9 cellular contexts compared by ENCODE assay signal in the genomic region with DNA sequence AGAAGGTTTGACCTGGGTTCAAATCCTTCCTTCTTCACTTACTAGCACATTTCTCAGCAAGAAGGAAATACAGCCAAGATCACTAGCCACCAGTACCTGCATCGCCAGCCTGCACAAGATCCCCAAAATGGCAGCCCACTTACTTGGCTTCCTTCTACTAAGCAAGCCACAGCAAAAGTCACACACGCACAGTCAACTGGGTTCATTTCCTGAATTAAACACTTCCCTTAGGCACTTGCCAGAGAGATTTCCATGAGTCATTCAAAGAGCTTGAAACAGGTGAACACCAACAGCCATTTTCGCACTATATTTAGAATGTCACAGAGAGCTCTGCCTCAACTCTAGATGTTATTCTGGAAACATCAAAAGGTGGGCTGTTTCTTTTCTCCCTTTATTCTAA. TPM values are rescaled to one million over a fixed set of nuclear protein-coding genes. Genes with fewer than 3 reads are reported as not detected.
DNase-seq lines count a peak whose midpoint lies in the region; ATAC-seq and TF ChIP-seq lines count a peak whose summit lies in the region.
"Had no signal": no experiment of that assay in that cellular context is flagged by ENCODE, and none has a peak within 500 bp of the region (broad histone marks: within the 10 kb centered on the region; RNA-seq: fewer than 3 reads in every experiment).

No MANE protein-coding gene starts in this region.

- peaks cover 29 to 45% of the 10 kb centered on the region in 2 donors for H3K4me1 Mint-ChIP-seq in stimulated activated naive B cell treated with anti-CD40 and anti-IgM and Interleukin-4, amounts not matched to agents 10 μg/mL and 1 μg/mL and 100 μg/mL, for 72 hours
- peaks cover 22% of the 10 kb centered on the region for H3K4me1 Mint-ChIP-seq in activated T-helper 1 cell treated with anti-CD3 and anti-CD28 coated beads, Interleukin-12 subunit alpha, Interleukin-12 subunit beta, Interleukin-2, Interleukin-4 antibody, amounts not matched to agents 30 ng/mL and 10 ng/mL and 1 ng/mL, durations not matched to agents 14 hours and 24 hours and 36 hours (ENCODE audit: low read depth)

- no peak overlapping the region for H3K4me3 ChIP-seq in LNCaP clone FGC (ENCODE audit: low read depth, low read length)
- no peak overlapping the region for H3K4me3 ChIP-seq in brain microvascular endothelial cell (ENCODE audit: low read depth, low read length)

- TF ChIP-seq CTCF in LNCaP clone FGC (IDR thresholded peaks at IDR 0.05; ENCODE audit: control insufficient read depth, extremely low read depth, insufficient read depth) = no peak
- no peak for TF ChIP-seq CTCF in brain microvascular endothelial cell (IDR thresholded peaks at IDR 0.05; ENCODE audit: low read depth, low read length, missing control alignments)

- in situ Hi-C loops in brain microvascular endothelial cell (cut with HindIII; ENCODE audit: low pct_ligation_motif_present, low sequenced_read_pairs) = no loop called here

- peak overlapping the region; percentile 90 for H3K27ac Mint-ChIP-seq in stimulated activated naive B cell treated with anti-CD40 and anti-IgM and Interleukin-4, amounts not matched to agents 10 μg/mL and 1 μg/mL and 100 μg/mL, for 72 hours
- no peak overlapping the region for H3K27ac Mint-ChIP-seq in activated T-helper 1 cell treated with anti-CD3 and anti-CD28 coated beads, Interleukin-12 subunit alpha, Interleukin-12 subunit beta, Interleukin-2, Interleukin-4 antibody, amounts not matched to agents 30 ng/mL and 10 ng/mL and 1 ng/mL, durations not matched to agents 14 hours and 24 hours and 36 hours

- H3K36me3 ChIP-seq in brain microvascular endothelial cell (replicated peaks) = no peaks in the 10 kb centered on the region

- peak; percentile 72 to 74 for ATAC-seq in stimulated activated naive B cell treated with anti-CD40 and anti-IgM and Interleukin-4, amounts not matched to agents 10 μg/mL and 1 μg/mL and 100 μg/mL, for 72 hours (replicated peaks)
- no peak for ATAC-seq in HG02623 (IDR thresholded peaks at IDR 0.05; ENCODE audit: unreplicated experiment)

- DNase-seq in SIG-M5 treated with dmso at 0.1 percent for 504 hours (lab: John Stamatoyannopoulos, UW; ENCODE audit: unreplicated experiment) = peak; percentile 38
- no peak for DNase-seq in SIG-M5 (lab: John Stamatoyannopoulos, UW)
- DNase-seq in LNCaP clone FGC (ENCODE audit: low read depth) = peak; percentile 17
- DNase-seq in stimulated activated naive B cell treated with anti-CD40 and anti-IgM and Interleukin-4, amounts not matched to agents 10 μg/mL and 1 μg/mL and 100 μg/mL, for 72 hours = peak; percentile 30
- no peak for DNase-seq in brain microvascular endothelial cell
- no peak for DNase-seq in activated T-helper 1 cell treated with anti-CD3 and anti-CD28 coated beads, Interleukin-12 subunit alpha, Interleukin-12 subunit beta, Interleukin-2, Interleukin-4 antibody, amounts not matched to agents 30 ng/mL and 10 ng/mL and 1 ng/mL, durations not matched to agents 14 hours and 24 hours and 36 hours (ENCODE audit: low spot score)
- DNase-seq: activated effector memory CD4-positive, alpha-beta T cell treated with Interleukin-2 at 50 U/mL for 16 hours had no signal

- peak overlapping the region; percentile 54 to 64 for H3K4me3 Mint-ChIP-seq in stimulated activated naive B cell treated with anti-CD40 and anti-IgM and Interleukin-4, amounts not matched to agents 10 μg/mL and 1 μg/mL and 100 μg/mL, for 72 hours
- no peak overlapping the region for H3K4me3 Mint-ChIP-seq in activated T-helper 1 cell treated with anti-CD3 and anti-CD28 coated beads, Interleukin-12 subunit alpha, Interleukin-12 subunit beta, Interleukin-2, Interleukin-4 antibody, amounts not matched to agents 30 ng/mL and 10 ng/mL and 1 ng/mL, durations not matched to agents 14 hours and 24 hours and 36 hours

- peaks cover 37 to 41% of the 10 kb centered on the region in 2 donors for H3K36me3 Mint-ChIP-seq in stimulated activated naive B cell treated with anti-CD40 and anti-IgM and Interleukin-4, amounts not matched to agents 10 μg/mL and 1 μg/mL and 100 μg/mL, for 72 hours
- H3K36me3 Mint-ChIP-seq in activated T-helper 1 cell treated with anti-CD3 and anti-CD28 coated beads, Interleukin-12 subunit alpha, Interleukin-12 subunit beta, Interleukin-2, Interleukin-4 antibody, amounts not matched to agents 30 ng/mL and 10 ng/mL and 1 ng/mL, durations not matched to agents 14 hours and 24 hours and 36 hours (ENCODE audit: low read depth) = peaks cover 5% of the 10 kb centered on the region

- peaks cover 8 to 13% of the 10 kb centered on the region in 2 donors for H3K9me3 Mint-ChIP-seq in stimulated activated naive B cell treated with anti-CD40 and anti-IgM and Interleukin-4, amounts not matched to agents 10 μg/mL and 1 μg/mL and 100 μg/mL, for 72 hours
- peaks cover 11% of the 10 kb centered on the region for H3K9me3 Mint-ChIP-seq in activated T-helper 1 cell treated with anti-CD3 and anti-CD28 coated beads, Interleukin-12 subunit alpha, Interleukin-12 subunit beta, Interleukin-2, Interleukin-4 antibody, amounts not matched to agents 30 ng/mL and 10 ng/mL and 1 ng/mL, durations not matched to agents 14 hours and 24 hours and 36 hours

- intact Hi-C loops in activated T-helper 1 cell treated with anti-CD3 and anti-CD28 coated beads, Interleukin-12 subunit alpha, Interleukin-12 subunit beta, Interleukin-2, Interleukin-4 antibody, amounts not matched to agents 30 ng/mL and 10 ng/mL and 1 ng/mL, durations not matched to agents 14 hours and 24 hours and 36 hours (cut with micrococcal nuclease) = no loop called here

- peaks cover 0 to 1% of the 10 kb centered on the region in 2 donors for H3K27me3 Mint-ChIP-seq in stimulated activated naive B cell treated with anti-CD40 and anti-IgM and Interleukin-4, amounts not matched to agents 10 μg/mL and 1 μg/mL and 100 μg/mL, for 72 hours
- peaks cover 2% of the 10 kb centered on the region for H3K27me3 Mint-ChIP-seq in activated T-helper 1 cell treated with anti-CD3 and anti-CD28 coated beads, Interleukin-12 subunit alpha, Interleukin-12 subunit beta, Interleukin-2, Interleukin-4 antibody, amounts not matched to agents 30 ng/mL and 10 ng/mL and 1 ng/mL, durations not matched to agents 14 hours and 24 hours and 36 hours (ENCODE audit: insufficient read depth)

- H3K27ac ChIP-seq in cingulate gyrus (ENCODE audit: low read depth, low read length) (peak overlapping the region; percentile 63), brain microvascular endothelial cell (no peak overlapping the region)

- no peaks in the 10 kb centered on the region for H3K27me3 ChIP-seq in brain microvascular endothelial cell (replicated peaks)

RNA-seq across cellular contexts. Expression of a gene that starts 42.6 kb away (rescaled TPM):
- total RNA-seq in activated T-helper 1 cell treated with anti-CD3 and anti-CD28 coated beads, Interleukin-12 subunit alpha, Interleukin-12 subunit beta, Interleukin-2, Interleukin-4 antibody, amounts not matched to agents 30 ng/mL and 10 ng/mL and 1 ng/mL, durations not matched to agents 14 hours and 24 hours and 36 hours = 2.2 and 2.5 TPM in 2 replicates

Comparison
In these comparisons a context has a peak if more than half of its experiments do, and no peak if none do; other contexts are left out.
1. DNase-seq: peak in SIG-M5 treated with dmso at 0.1 percent for 504 hours (single experiment), LNCaP clone FGC (single experiment) and stimulated activated naive B cell treated with anti-CD40 and anti-IgM and Interleukin-4, amounts not matched to agents 10 μg/mL and 1 μg/mL and 100 μg/mL, for 72 hours (single experiment); none in SIG-M5 (single experiment), brain microvascular endothelial cell (single experiment) and activated T-helper 1 cell treated with anti-CD3 and anti-CD28 coated beads, Interleukin-12 subunit alpha, Interleukin-12 subunit beta, Interleukin-2, Interleukin-4 antibody, amounts not matched to agents 30 ng/mL and 10 ng/mL and 1 ng/mL, durations not matched to agents 14 hours and 24 hours and 36 hours (single experiment).